Comparison of ENCODE assay signal across 15 cellular contexts in the genomic region with DNA sequence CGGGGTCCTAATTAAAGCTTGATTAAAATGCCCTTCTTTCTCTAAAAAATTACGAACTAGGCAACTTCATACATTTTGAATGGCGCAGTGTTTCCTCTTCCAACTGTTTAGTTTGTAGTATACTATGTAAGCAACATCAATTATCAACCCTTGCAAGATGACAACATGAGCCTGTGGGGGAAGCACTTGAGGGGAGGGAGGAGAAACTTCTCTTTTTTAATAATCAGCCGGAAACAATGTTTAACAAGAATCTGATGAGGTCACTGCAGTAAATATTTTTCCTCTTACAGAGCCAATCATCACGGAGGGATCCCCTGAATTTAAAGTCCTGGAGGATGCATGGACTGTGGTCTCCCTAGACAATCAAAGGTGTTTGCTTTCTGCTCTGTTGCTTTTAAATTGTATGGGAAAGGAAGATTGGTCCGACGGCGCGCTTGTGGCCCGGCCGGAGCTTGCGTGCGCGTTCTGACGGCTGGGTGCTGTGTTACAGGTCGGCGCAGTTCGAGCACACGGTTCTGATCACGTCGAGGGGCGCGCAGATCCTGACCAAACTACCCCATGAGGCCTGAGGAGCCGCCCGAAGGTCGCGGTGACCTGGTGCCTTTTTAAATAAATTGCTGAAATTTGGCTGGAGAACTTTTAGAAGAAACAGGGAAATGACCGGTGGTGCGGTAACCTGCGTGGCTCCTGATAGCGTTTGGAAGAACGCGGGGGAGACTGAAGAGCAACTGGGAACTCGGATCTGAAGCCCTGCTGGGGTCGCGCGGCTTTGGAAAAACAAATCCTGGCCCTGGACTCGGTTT. TPM values are rescaled to one million over a fixed set of nuclear protein-coding genes. Genes with fewer than 3 reads are reported as not detected.
DNase-seq lines count a peak whose midpoint lies in the region; ATAC-seq, FAIRE-seq and TF ChIP-seq lines count a peak whose summit lies in the region.
"Had no signal": no experiment of that assay in that cellular context is flagged by ENCODE, and none has a peak within 500 bp of the region (broad histone marks: within the 10 kb centered on the region; RNA-seq: fewer than 3 reads in every experiment).

No MANE protein-coding gene starts in this region.

- no peak overlapping the region for H3K9ac ChIP-seq in mesenchymal stem cell (ENCODE audit: low read length)

- no peak overlapping the region for H4K91ac ChIP-seq in mesenchymal stem cell (ENCODE audit: low read length)

- H3K36me3 Mint-ChIP-seq in T-helper 17 cell (ENCODE audit: low read depth) = peaks cover 2% of the 10 kb centered on the region

- H2AFZ ChIP-seq in mesenchymal stem cell (ENCODE audit: low read depth, low read length) = no peak overlapping the region

- H3K27me3 Mint-ChIP-seq in T-helper 17 cell = peaks cover 85% of the 10 kb centered on the region

- no peak overlapping the region for H3K4me3 ChIP-seq in mesenchymal stem cell (ENCODE audit: insufficient read depth in 1 of 2, low read depth in 1 of 2, low read length in 2 of 2)
- H3K4me3 ChIP-seq: right atrium auricular region had no signal

- H3K27me3 ChIP-seq in mesenchymal stem cell (ENCODE audit: control insufficient read depth in 1 of 2, insufficient read depth in 1 of 2, low read length in 2 of 2) = peaks cover 52 to 69% of the 10 kb centered on the region in 2 experiments

- H2AK5ac ChIP-seq in mesenchymal stem cell (ENCODE audit: low read length, severe bottlenecking) = no peak overlapping the region

- peaks cover 26% of the 10 kb centered on the region for H3K4me1 Mint-ChIP-seq in T-helper 17 cell

- no peak overlapping the region for H3K27ac ChIP-seq in mesenchymal stem cell (ENCODE audit: low read length, poor library complexity, severe bottlenecking)
- H3K27ac ChIP-seq: right atrium auricular region had no signal

- DNase-seq in CD1c-positive myeloid dendritic cell (ENCODE audit: extremely low spot score) (peak; percentile 72), GM20000 (ENCODE audit: low spot score) (peak; percentile 8), T-helper 17 cell (no peak), mesenchymal stem cell (peak; percentile 17), RCC 7860 (ENCODE audit: low spot score) (no peak), NCI-H1105 treated with DMSO at 0.1 percent for 48 hours (lab: John Stamatoyannopoulos, UW) (no peak), amygdala (lab: John Stamatoyannopoulos, UW) (no peak)
- DNase-seq: activated CD4-positive, CD25-positive, alpha-beta regulatory T cell; activated effector memory CD4-positive, alpha-beta T cell treated with Interleukin-2 at 50 U/mL for 16 hours; NCI-H1092; Right ventricle myocardium superior; substantia nigra had no signal

- H3K18ac ChIP-seq in mesenchymal stem cell (ENCODE audit: low read depth in 1 of 2, low read length in 2 of 2) = no peak overlapping the region

- H2BK12ac ChIP-seq in mesenchymal stem cell (ENCODE audit: low read length in 2 of 2) = no peak overlapping the region

- H3K36me3 ChIP-seq in mesenchymal stem cell (ENCODE audit: control insufficient read depth in 1 of 2, insufficient read depth in 2 of 2, low read depth in 1 of 2, low read length in 2 of 2) = no peaks in the 10 kb centered on the region
- H3K36me3 ChIP-seq: right atrium auricular region had no signal

- peak overlapping the region; percentile 83 for H3K27ac Mint-ChIP-seq in T-helper 17 cell
- H3K27ac Mint-ChIP-seq: mesothelial cell of epicardium had no signal

- no peaks in the 10 kb centered on the region for H3K79me1 ChIP-seq in mesenchymal stem cell (replicated peaks; ENCODE audit: low read length, poor library complexity, severe bottlenecking)

- H3K14ac ChIP-seq in mesenchymal stem cell (ENCODE audit: low read length in 2 of 2) = no peak overlapping the region

- no peak for FAIRE-seq in RCC 7860 (lab: Jason Lieb, UNC)

- WGBS in mesenchymal stem cell = 16% methylated on average over 34 of the region's 38 CpGs

- H3K23ac ChIP-seq in mesenchymal stem cell (ENCODE audit: low read length in 2 of 2) = no peak overlapping the region

- H3K4me2 ChIP-seq in mesenchymal stem cell (ENCODE audit: low read length, poor library complexity, severe bottlenecking) = no peak overlapping the region

- peak overlapping the region; percentile 1 for H3K4me3 Mint-ChIP-seq in T-helper 17 cell
- H3K4me3 Mint-ChIP-seq: mesothelial cell of epicardium had no signal

- ATAC-seq in T-helper 17 cell = no peak

- no peak overlapping the region for H2BK15ac ChIP-seq in mesenchymal stem cell (ENCODE audit: low read depth, poor library complexity, severe bottlenecking)

- H3K4me1 ChIP-seq in mesenchymal stem cell (ENCODE audit: control insufficient read depth, insufficient read depth, low read depth, low read length) = peaks cover 22% of the 10 kb centered on the region

- no peak overlapping the region for H2BK5ac ChIP-seq in mesenchymal stem cell (ENCODE audit: low read depth, low read length, poor library complexity, severe bottlenecking)

- no peak for TF ChIP-seq CTCF in GM20000 (IDR thresholded peaks at IDR 0.05; ENCODE audit: extremely low read depth, missing control alignments)

- H3K4ac ChIP-seq in mesenchymal stem cell (ENCODE audit: low read depth in 1 of 2, low read length in 2 of 2) = no peak overlapping the region

- H4K8ac ChIP-seq in mesenchymal stem cell (ENCODE audit: low read length) = no peak overlapping the region

- H2BK120ac ChIP-seq in mesenchymal stem cell (ENCODE audit: low read depth, low read length) = no peak overlapping the region

- H3K9me3 ChIP-seq in T-helper 17 cell (ENCODE audit: control insufficient read depth, low read length, poor library complexity, severe bottlenecking) (peaks cover 6% of the 10 kb centered on the region), mesenchymal stem cell (ENCODE audit: control insufficient read depth, low read length) (peaks cover 9% of the 10 kb centered on the region)
- H3K9me3 ChIP-seq: right atrium auricular region had no signal

RNA-seq across cellular contexts. Expression of gene DLX1, which starts 5.3 kb away (rescaled TPM):
- not detected for total RNA-seq in T-helper 17 cell
- 0.04 TPM for polyA plus RNA-seq in mesenchymal stem cell (2013, experiment 1 of 2)
- 0.08 TPM for polyA plus RNA-seq in mesenchymal stem cell (2013, experiment 2 of 2)
- total RNA-seq: epithelial cell of proximal tubule, right atrium auricular region, Right ventricle myocardium superior had no signal

RNA-seq across cellular contexts. Expression of gene DLX2, which starts 22.7 kb away (rescaled TPM):
- not detected for total RNA-seq in T-helper 17 cell
- 0.01 TPM for polyA plus RNA-seq in mesenchymal stem cell (2013, experiment 1 of 2)
- polyA plus RNA-seq in mesenchymal stem cell (2013, experiment 2 of 2) = 0.01 TPM
- total RNA-seq: right atrium auricular region, Right ventricle myocardium superior had no signal

Comparison
In these comparisons a context has a peak if more than half of its experiments do, and no peak if none do; other contexts are left out.
1. DNase-seq: peak in CD1c-positive myeloid dendritic cell (single experiment), GM20000 (single experiment) and mesenchymal stem cell (single experiment); none in T-helper 17 cell (0 of 3), RCC 7860 (single experiment), NCI-H1105 treated with DMSO at 0.1 percent for 48 hours (single experiment) and amygdala (0 of 56).